In the genomic region with DNA sequence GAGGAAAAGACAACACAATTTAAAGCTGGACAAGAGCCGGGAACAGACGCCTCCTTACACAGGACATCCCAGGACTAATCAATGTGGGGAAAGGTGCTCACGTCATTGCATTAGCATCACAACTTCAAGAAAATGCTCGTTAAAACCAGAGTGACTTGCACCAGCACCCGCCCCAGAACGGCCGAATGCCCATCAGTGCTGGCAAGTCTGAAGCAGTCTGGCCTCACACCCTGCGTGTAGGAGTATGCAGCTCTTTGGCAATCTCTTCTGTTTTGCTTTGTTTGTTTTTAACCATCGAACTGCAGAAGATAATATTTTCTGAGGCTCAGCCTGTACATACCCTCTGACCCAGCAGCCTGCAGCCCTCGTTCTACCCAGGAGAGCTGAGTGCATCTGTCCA, we compare ENCODE assay signal across 1 cellular context.
TF ChIP-seq lines count a peak whose summit lies in the region.

No MANE protein-coding gene starts in this region.

TF ChIP-seq in HepG2, 621 proteins besides CTCF, POLR2A, EP300 and RAD21 (continued from another document):
- no peak for TF ChIP-seq HNF4A (CRISPR knock-in tag; IDR thresholded peaks at IDR 0.05)
- TF ChIP-seq ZNF546 (CRISPR knock-in tag; conservative IDR thresholded peaks at IDR 0.05): no peak
- TF ChIP-seq ZFP36 (IDR thresholded peaks at IDR 0.05; ENCODE audit: borderline replicate concordance, low read depth, low read length, partially characterized antibody): no peak
